ENCODE assay signal across 2 cellular contexts in genomic region chr20:35600176-35600995, GRCh38.
TF ChIP-seq lines count a peak whose summit lies in the region.

No MANE protein-coding gene starts in this region.

TF ChIP-seq in K562, 482 proteins besides CTCF, POLR2A, EP300 and RAD21 (continues in another document):
- no peak for TF ChIP-seq ZNF311 (CRISPR knock-in tag; IDR thresholded peaks at IDR 0.05)
- no peak for TF ChIP-seq ZNF445 (CRISPR knock-in tag; IDR thresholded peaks at IDR 0.05; ENCODE audit: low read depth)
- TF ChIP-seq ZNF239 (CRISPR knock-in tag; IDR thresholded peaks at IDR 0.05) = no peak
- no peak for TF ChIP-seq ATF7 (IDR thresholded peaks at IDR 0.05)
- no peak for TF ChIP-seq MTA2 (IDR thresholded peaks at IDR 0.05; ENCODE audit: low read depth)
- no peak for TF ChIP-seq MAFK (IDR thresholded peaks at IDR 0.05; ENCODE audit: low read length)
- TF ChIP-seq LCOR (CRISPR knock-in tag; IDR thresholded peaks at IDR 0.05) = no peak
- no peak for TF ChIP-seq CREB3L1 (IDR thresholded peaks at IDR 0.05; ENCODE audit: borderline replicate concordance, low read depth)
- TF ChIP-seq ZNF384 (IDR thresholded peaks at IDR 0.05; ENCODE audit: low read depth, low read length) = no peak
- TF ChIP-seq HEY1 (CRISPR knock-in tag; IDR thresholded peaks at IDR 0.05; ENCODE audit: borderline replicate concordance) = no peak
- TF ChIP-seq FOXP4 (CRISPR knock-in tag; IDR thresholded peaks at IDR 0.05; ENCODE audit: borderline replicate concordance) = no peak
- TF ChIP-seq CUX1 (CRISPR knock-in tag; IDR thresholded peaks at IDR 0.05) = no peak
- TF ChIP-seq GTF2E2 (tag; IDR thresholded peaks at IDR 0.05) = no peak
- no peak for TF ChIP-seq ATF4 (CRISPR knock-in tag; IDR thresholded peaks at IDR 0.05)
- TF ChIP-seq DNMT1 (IDR thresholded peaks at IDR 0.05) = no peak
- no peak for TF ChIP-seq SUPT5H (IDR thresholded peaks at IDR 0.05)
- no peak for TF ChIP-seq ZC3H8 (IDR thresholded peaks at IDR 0.05)
- TF ChIP-seq ZNF395 (CRISPR knock-in tag; IDR thresholded peaks at IDR 0.05) = no peak

TF ChIP-seq in HepG2, 621 proteins besides CTCF, POLR2A, EP300 and RAD21:
- TF ChIP-seq MNT (IDR thresholded peaks at IDR 0.05) (0 out of 2 replicates have a peak, but pooled peaks have one; percentile 16), ZBTB8A (CRISPR knock-in tag; IDR thresholded peaks at IDR 0.05; ENCODE audit: borderline replicate concordance, low read depth) (no peak)
